Comparison of ENCODE assay signal across 8 cellular contexts in genomic region chr16:85027349-85027967, GRCh38. TPM values are rescaled to one million over a fixed set of nuclear protein-coding genes. Genes with fewer than 3 reads are reported as not detected.
DNase-seq lines count a peak whose midpoint lies in the region; TF ChIP-seq lines count a peak whose summit lies in the region.

TSS of gene KIAA0513 (plus strand) at chr16:85027795. CDS start at chr16:85067072, 39,277 bp downstream.

- H3K36me3 ChIP-seq in GM06990 (ENCODE audit: control insufficient read depth, insufficient read depth, low read length) (no peaks in the 10 kb centered on the region; the same call in 1 of the 2 replicates), HEK293 (ENCODE audit: control insufficient read depth in 2 of 2, insufficient read depth in 1 of 2, low read length in 2 of 2) (peaks cover 0 to 6% of the 10 kb centered on the region in 2 experiments; a peak in 1 of 3 replicates), SK-N-MC (ENCODE audit: insufficient read depth, low read length) (no peaks in the 10 kb centered on the region), testis (ENCODE audit: low read depth, missing control alignments) (no peaks in the 10 kb centered on the region)

- H3K4me1 Mint-ChIP-seq in activated naive CD4-positive, alpha-beta T cell treated with anti-CD3 and anti-CD28 coated beads, Interleukin-2, amount 50 U/mL, for 24 hours: peaks cover 42% of the 10 kb centered on the region
- peaks cover 33% of the 10 kb centered on the region for H3K4me1 Mint-ChIP-seq in osteocyte (ENCODE audit: unreplicated experiment)

- no peak within 1 kb of the TSS; the same call in 1 of the 2 replicates for H3K27ac ChIP-seq in HEK293 (ENCODE audit: extremely low read depth, low read depth, low read length)
- H3K27ac ChIP-seq in SK-N-MC: no peak within 1 kb of the TSS
- peak within 1 kb of the TSS; percentile 87 to 94 for H3K27ac ChIP-seq in testis

- H3K27ac Mint-ChIP-seq in activated naive CD4-positive, alpha-beta T cell treated with anti-CD3 and anti-CD28 coated beads, Interleukin-2, amount 50 U/mL, for 24 hours: peak within 1 kb of the TSS; percentile 96
- peak within 1 kb of the TSS; percentile 85 for H3K27ac Mint-ChIP-seq in osteocyte (ENCODE audit: unreplicated experiment)

- H3K4me3 Mint-ChIP-seq in activated naive CD4-positive, alpha-beta T cell treated with anti-CD3 and anti-CD28 coated beads, Interleukin-2, amount 50 U/mL, for 24 hours: peak within 1 kb of the TSS; percentile 93
- H3K4me3 Mint-ChIP-seq in osteocyte (ENCODE audit: unreplicated experiment): peak within 1 kb of the TSS; percentile 88

- H3K4me3 ChIP-seq in GM06990 (replicated peaks; ENCODE audit: low read depth, low read length) (peak within 1 kb of the TSS; percentile 83), HEK293 (ENCODE audit: low read depth, low read length) (peak within 1 kb of the TSS; percentile 81), SK-N-MC (peak within 1 kb of the TSS; percentile 79), testis (peak within 1 kb of the TSS; percentile 92 to 93)

- no peaks in the 10 kb centered on the region for H3K27me3 Mint-ChIP-seq in activated naive CD4-positive, alpha-beta T cell treated with anti-CD3 and anti-CD28 coated beads, Interleukin-2, amount 50 U/mL, for 24 hours
- no peaks in the 10 kb centered on the region for H3K27me3 Mint-ChIP-seq in osteocyte (ENCODE audit: unreplicated experiment)

- CTCF ChIA-PET in HEK293 (lab: Yijun Ruan, JAX): interaction anchor here (0.6 to 2.0 kb wide), 7 partner anchors 15 to 1779 kb away, joined by 3 to 7 read pairs (median 3); no protein-coding TSS in a partner anchor

- peak; percentile 94 for DNase-seq in GM06990 (ENCODE audit: extremely low read depth, insufficient read length)
- DNase-seq in MV-4-11 (lab: John Stamatoyannopoulos, UW): peak; percentile 83
- DNase-seq in SK-N-MC (ENCODE audit: low read depth, low spot score): no peak
- DNase-seq in glomerular visceral epithelial cell (ENCODE audit: extremely low spot score): peak; percentile 92
- peak; percentile 99 for DNase-seq in osteocyte (ENCODE audit: extremely low spot score, unreplicated experiment)
- DNase-seq in testis: peak; percentile 96

- POLR2A ChIA-PET in HEK293 (lab: Yijun Ruan, JAX): interaction anchor here (2.2 to 3.3 kb wide), 2 partner anchors 16 to 28 kb away, joined by 6 to 25 read pairs; partner anchors contain the start of gene ZDHHC7

- peaks cover 16% of the 10 kb centered on the region for H3K4me1 ChIP-seq in HEK293 (ENCODE audit: control insufficient read depth, insufficient read depth, low read length)
- H3K4me1 ChIP-seq in testis: peaks cover 26% of the 10 kb centered on the region

- H3K36me3 Mint-ChIP-seq in activated naive CD4-positive, alpha-beta T cell treated with anti-CD3 and anti-CD28 coated beads, Interleukin-2, amount 50 U/mL, for 24 hours: no peaks in the 10 kb centered on the region
- no peaks in the 10 kb centered on the region for H3K36me3 Mint-ChIP-seq in osteocyte (ENCODE audit: unreplicated experiment)

- no peaks in the 10 kb centered on the region for H3K9me3 Mint-ChIP-seq in activated naive CD4-positive, alpha-beta T cell treated with anti-CD3 and anti-CD28 coated beads, Interleukin-2, amount 50 U/mL, for 24 hours
- no peaks in the 10 kb centered on the region for H3K9me3 Mint-ChIP-seq in osteocyte (ENCODE audit: unreplicated experiment)

- peak within 1 kb of the TSS; percentile 72 for H3K9ac ChIP-seq in SK-N-MC (ENCODE audit: insufficient read length)

- peak; percentile 98 for TF ChIP-seq POLR2A in testis (IDR thresholded peaks at IDR 0.05)

- no peaks in the 10 kb centered on the region for H3K9me3 ChIP-seq in HEK293 (ENCODE audit: control insufficient read depth, insufficient read depth, low read depth, low read length)
- no peaks in the 10 kb centered on the region for H3K9me3 ChIP-seq in SK-N-MC (ENCODE audit: low read depth, low read length)
- H3K9me3 ChIP-seq in testis: no peaks in the 10 kb centered on the region

- TF ChIP-seq CTCF in GM06990 (IDR thresholded peaks at IDR 0.05; ENCODE audit: insufficient read depth, low read length, poor library complexity, severe bottlenecking) (peak; percentile 36), HEK293 (tag by site-specific recombination; IDR thresholded peaks at IDR 0.05) (peak; percentile 63), osteocyte (IDR thresholded peaks at IDR 0.05) (no peak), testis (IDR thresholded peaks at IDR 0.05) (peak in 2 of 3 experiments; percentile 23 to 37)

- no peaks in the 10 kb centered on the region for H3K27me3 ChIP-seq in GM06990 (replicated peaks; ENCODE audit: control insufficient read depth, insufficient read depth, low read length)
- H3K27me3 ChIP-seq in testis: no peaks in the 10 kb centered on the region

- 0 to 1% methylated on average over 23 to 32 of the region's 59 CpGs for WGBS in testis, 2 donors

- intact Hi-C loops in testis (cut with DNase I; ENCODE audit: low total_unique reads): no loop called here

TF ChIP-seq in HEK293, 187 proteins besides CTCF, POLR2A, EP300 and RAD21 (continues in another document):
- no peak for TF ChIP-seq ZNF600 (tag by site-specific recombination; IDR thresholded peaks at IDR 0.05)
- no peak for TF ChIP-seq ZNF792 (tag by site-specific recombination; IDR thresholded peaks at IDR 0.05)
- no peak for TF ChIP-seq ZNF311 (tag by site-specific recombination; IDR thresholded peaks at IDR 0.05; ENCODE audit: borderline replicate concordance)
- TF ChIP-seq MZF1 (tag by site-specific recombination; IDR thresholded peaks at IDR 0.05; ENCODE audit: borderline replicate concordance): no peak
- TF ChIP-seq WT1 (tag by site-specific recombination; IDR thresholded peaks at IDR 0.05): peak; percentile 36; the same call in 1 of the 2 replicates
- TF ChIP-seq OVOL3 (tag by site-specific recombination; IDR thresholded peaks at IDR 0.05): no peak
- 0 out of 2 replicates have a peak, but pooled peaks have one; percentile 68 for TF ChIP-seq SP7 (tag by site-specific recombination; IDR thresholded peaks at IDR 0.05)
- TF ChIP-seq ZNF776 (tag by site-specific recombination; IDR thresholded peaks at IDR 0.05; ENCODE audit: borderline replicate concordance): no peak
- peak; percentile 41 for TF ChIP-seq ZBTB8A (tag by site-specific recombination; IDR thresholded peaks at IDR 0.05)
- TF ChIP-seq ZNF658 (tag by site-specific recombination; IDR thresholded peaks at IDR 0.05): no peak
- TF ChIP-seq ZNF704 (tag by site-specific recombination; IDR thresholded peaks at IDR 0.05): no peak
- no peak for TF ChIP-seq RBAK (tag by site-specific recombination; IDR thresholded peaks at IDR 0.05)
- TF ChIP-seq HIC1 (tag by site-specific recombination; IDR thresholded peaks at IDR 0.05): peak; percentile 34; the same call in 1 of the 2 replicates
- TF ChIP-seq ZNF433 (tag by site-specific recombination; IDR thresholded peaks at IDR 0.05; ENCODE audit: low read depth): no peak
- TF ChIP-seq ZBTB26 (tag by site-specific recombination; optimal IDR thresholded peaks at IDR 0.05): peak; percentile 52
- TF ChIP-seq REPIN1 (tag by site-specific recombination; IDR thresholded peaks at IDR 0.05; ENCODE audit: low read depth): 0 out of 2 replicates have a peak, but pooled peaks have one; percentile 22
- TF ChIP-seq ZNF76 (tag by site-specific recombination; IDR thresholded peaks at IDR 0.05; ENCODE audit: borderline replicate concordance, low read depth): peak; percentile 40; the same call in 1 of the 2 replicates
- TF ChIP-seq ZBTB7A (tag by site-specific recombination; IDR thresholded peaks at IDR 0.05; ENCODE audit: low read depth): no peak
- no peak for TF ChIP-seq GLI2 (tag by site-specific recombination; IDR thresholded peaks at IDR 0.05; ENCODE audit: borderline replicate concordance, low read depth)
- peak; percentile 30; the same call in 1 of the 2 replicates for TF ChIP-seq ZNF629 (tag by site-specific recombination; IDR thresholded peaks at IDR 0.05)
- TF ChIP-seq KLF16 (tag by site-specific recombination; IDR thresholded peaks at IDR 0.05): peak; percentile 36; the same call in 1 of the 2 replicates

RNA-seq across cellular contexts. Expression of gene KIAA0513, which starts in this region (rescaled TPM):
- total RNA-seq in osteocyte (10.6 and 12.4 TPM in 2 replicates), testis (10 to 100 TPM; 18.4 to 18.7 TPM)
- polyA plus RNA-seq in testis (ENCODE audit: insufficient read depth, low read depth, low replicate concordance): 9.8 TPM

Comparison
In these comparisons a context has a peak if more than half of its experiments do, and no peak if none do; other contexts are left out.
1. H3K27ac ChIP-seq: peak in testis (2 of 2); none in HEK293 (single experiment) and SK-N-MC (single experiment).
2. Peak in every context shown above with its lines, with median percentiles within 50 percentile points of each other: H3K4me3 ChIP-seq.